Comparison of ENCODE assay signal across 8 cellular contexts in genomic region chr10:46600516-46600915, GRCh38.
A peak's percentile ranks its signal among the peaks of the same experiment; 100 is the strongest.
DNase-seq lines count a peak whose midpoint lies in the region; ATAC-seq lines count a peak whose summit lies in the region.
"Not testable (repeated sequence)": the region's sequence is repeated elsewhere in the genome, so short reads cannot be mapped to it uniquely, and the experiment has no call there.

No MANE protein-coding gene starts in this region.

- H3K4me1 Mint-ChIP-seq in central memory CD8-positive, alpha-beta T cell; stimulated activated memory B cell treated with anti-CD40 and anti-IgM and Interleukin-4, amounts not matched to agents 10 μg/mL and 1 μg/mL and 100 μg/mL, for 72 hours: not testable (repeated sequence)

- not testable (repeated sequence) for H3K9me3 Mint-ChIP-seq in central memory CD8-positive, alpha-beta T cell; stimulated activated memory B cell treated with anti-CD40 and anti-IgM and Interleukin-4, amounts not matched to agents 10 μg/mL and 1 μg/mL and 100 μg/mL, for 72 hours

- H3K4me3 Mint-ChIP-seq in central memory CD8-positive, alpha-beta T cell; stimulated activated memory B cell treated with anti-CD40 and anti-IgM and Interleukin-4, amounts not matched to agents 10 μg/mL and 1 μg/mL and 100 μg/mL, for 72 hours: not testable (repeated sequence)

- not testable (repeated sequence) for H3K36me3 Mint-ChIP-seq in central memory CD8-positive, alpha-beta T cell (ENCODE audit: insufficient read depth); stimulated activated memory B cell treated with anti-CD40 and anti-IgM and Interleukin-4, amounts not matched to agents 10 μg/mL and 1 μg/mL and 100 μg/mL, for 72 hours

- H3K27ac Mint-ChIP-seq in central memory CD8-positive, alpha-beta T cell (ENCODE audit: low read depth); stimulated activated memory B cell treated with anti-CD40 and anti-IgM and Interleukin-4, amounts not matched to agents 10 μg/mL and 1 μg/mL and 100 μg/mL, for 72 hours: not testable (repeated sequence)

- H3K27me3 Mint-ChIP-seq in central memory CD8-positive, alpha-beta T cell; stimulated activated memory B cell treated with anti-CD40 and anti-IgM and Interleukin-4, amounts not matched to agents 10 μg/mL and 1 μg/mL and 100 μg/mL, for 72 hours: not testable (repeated sequence)

- DNase-seq in central memory CD8-positive, alpha-beta T cell (ENCODE audit: low spot score in 2 of 2), result not testable (repeated sequence)

- ATAC-seq in GM18499 (IDR thresholded peaks at IDR 0.05; ENCODE audit: insufficient read depth, unreplicated experiment) (peak; percentile 84), GM19035 (IDR thresholded peaks at IDR 0.05; ENCODE audit: unreplicated experiment) (peak; percentile 52), GM21529 (IDR thresholded peaks at IDR 0.05; ENCODE audit: unreplicated experiment) (peak; percentile 66), HG02798 (IDR thresholded peaks at IDR 0.05; ENCODE audit: poor library complexity, unreplicated experiment) (peak; percentile 75), HG03280 (IDR thresholded peaks at IDR 0.05; ENCODE audit: unreplicated experiment) (peak; percentile 57)
- ATAC-seq in activated CD4-positive, CD25-positive, alpha-beta regulatory T cell treated with anti-CD3 and anti-CD28 coated beads, Interleukin-2, amount 50 U/mL, for 24 hours, result peak; percentile 65 to 74
- ATAC-seq in central memory CD8-positive, alpha-beta T cell (replicated peaks; ENCODE audit: extremely low read depth, poor library complexity, severe bottlenecking), result peak; percentile 58
- ATAC-seq in stimulated activated memory B cell treated with anti-CD40 and anti-IgM and Interleukin-4, amounts not matched to agents 10 μg/mL and 1 μg/mL and 100 μg/mL, for 72 hours, result peak; percentile 71
